In genomic region chr1:12480748-12481362, GRCh38 we compare ENCODE assay signal across 8 cellular contexts.
DNase-seq lines count a peak whose midpoint lies in the region; ATAC-seq and TF ChIP-seq lines count a peak whose summit lies in the region.

No MANE protein-coding gene starts in this region.

- H3K36me3 ChIP-seq in DOHH2 (ENCODE audit: control insufficient read depth, low read length) (no peaks in the 10 kb centered on the region), suprapubic skin (peaks cover 4% of the 10 kb centered on the region)

- H3K36me3 Mint-ChIP-seq in activated T-helper 2 cell treated with anti-CD3 and anti-CD28 coated beads, Interferon-gamma antibody, Interleukin-2, Interleukin-4, amounts not matched to agents 10 μg/mL and 5 μg/mL and 100 μg/mL, durations not matched to agents 14 hours and 24 hours and 36 hours (ENCODE audit: low read depth), result peaks cover 58% of the 10 kb centered on the region
- H3K36me3 Mint-ChIP-seq in immature natural killer cell, result peaks cover 7 to 28% (median 14%) of the 10 kb centered on the region in 3 donors

- H3K27me3 ChIP-seq in DOHH2 (ENCODE audit: control insufficient read depth, low read length) (no peaks in the 10 kb centered on the region), suprapubic skin (no peaks in the 10 kb centered on the region)

- POLR2A ChIA-PET in HEK293T (lab: Yijun Ruan, JAX), result interaction anchor here (1.1 kb wide), 1 partner anchor 138 kb away, joined by 4 read pairs; no protein-coding TSS in a partner anchor

- H3K4me3 ChIP-seq in DOHH2 (ENCODE audit: low read length) (no peak overlapping the region), suprapubic skin (no peak overlapping the region)

- intact Hi-C loops in activated T-helper 2 cell treated with anti-CD3 and anti-CD28 coated beads, Interferon-gamma antibody, Interleukin-2, Interleukin-4, amounts not matched to agents 10 μg/mL and 5 μg/mL and 100 μg/mL, durations not matched to agents 14 hours and 24 hours and 36 hours (cut with micrococcal nuclease), result no loop called here

- H3K27ac ChIP-seq in DOHH2 (ENCODE audit: low read depth, low read length) (no peak overlapping the region), suprapubic skin (peak overlapping the region; percentile 45)

- no peaks in the 10 kb centered on the region for H3F3A ChIP-seq in DOHH2 (ENCODE audit: control insufficient read depth, insufficient read depth)

- no peaks in the 10 kb centered on the region for H3K27me3 Mint-ChIP-seq in activated T-helper 2 cell treated with anti-CD3 and anti-CD28 coated beads, Interferon-gamma antibody, Interleukin-2, Interleukin-4, amounts not matched to agents 10 μg/mL and 5 μg/mL and 100 μg/mL, durations not matched to agents 14 hours and 24 hours and 36 hours (ENCODE audit: low read depth)
- peaks cover 0 to 3% (median 0%) of the 10 kb centered on the region in 3 donors for H3K27me3 Mint-ChIP-seq in immature natural killer cell (ENCODE audit: low read depth in 3 of 3)

- no peaks in the 10 kb centered on the region for H3K79me2 ChIP-seq in DOHH2 (ENCODE audit: control insufficient read depth, low read length)

- no peaks in the 10 kb centered on the region for H4K20me1 ChIP-seq in DOHH2 (ENCODE audit: control insufficient read depth, insufficient read depth, low read depth, low read length)

- TF ChIP-seq EP300 in suprapubic skin (IDR thresholded peaks at IDR 0.05), result no peak

- H3K4me3 Mint-ChIP-seq in activated T-helper 2 cell treated with anti-CD3 and anti-CD28 coated beads, Interferon-gamma antibody, Interleukin-2, Interleukin-4, amounts not matched to agents 10 μg/mL and 5 μg/mL and 100 μg/mL, durations not matched to agents 14 hours and 24 hours and 36 hours (ENCODE audit: low read depth), result no peak overlapping the region
- H3K4me3 Mint-ChIP-seq in immature natural killer cell, result peak overlapping the region in 2 of 5 donors; percentile 9 to 27

- H3K9me3 ChIP-seq in DOHH2 (ENCODE audit: control insufficient read depth, insufficient read depth, low read length) (no peaks in the 10 kb centered on the region), suprapubic skin (no peaks in the 10 kb centered on the region)

- peak; percentile 98 for DNase-seq in M059J (ENCODE audit: low read depth)
- DNase-seq in activated T-helper 2 cell treated with anti-CD3 and anti-CD28 coated beads, Interferon-gamma antibody, Interleukin-2, Interleukin-4, amounts not matched to agents 10 μg/mL and 5 μg/mL and 100 μg/mL, durations not matched to agents 14 hours and 24 hours and 36 hours (ENCODE audit: low spot score), result no peak
- no peak for DNase-seq in immature natural killer cell
- DNase-seq in suprapubic skin (ENCODE audit: low spot score in 2 of 2), result no peak
- no peak for DNase-seq in HEK293T (ENCODE audit: extremely low spot score)
- DNase-seq in DMS 273 treated with DMSO at 0.1 percent for 48 hours (lab: John Stamatoyannopoulos, UW), result no peak

- TF ChIP-seq CTCF in DOHH2 (IDR thresholded peaks at IDR 0.05; ENCODE audit: low read depth, low read length, poor library complexity, severe bottlenecking), result no peak
- no peak for TF ChIP-seq CTCF in suprapubic skin (IDR thresholded peaks at IDR 0.05)

- H3K27ac Mint-ChIP-seq in activated T-helper 2 cell treated with anti-CD3 and anti-CD28 coated beads, Interferon-gamma antibody, Interleukin-2, Interleukin-4, amounts not matched to agents 10 μg/mL and 5 μg/mL and 100 μg/mL, durations not matched to agents 14 hours and 24 hours and 36 hours, result peak overlapping the region; percentile 87
- peak overlapping the region; percentile 27 to 93 (median 81) for H3K27ac Mint-ChIP-seq in immature natural killer cell

- CTCF ChIA-PET in HEK293T (lab: Yijun Ruan, JAX), result no interaction called here

- no peaks in the 10 kb centered on the region for H3K9me2 ChIP-seq in DOHH2 (replicated peaks; ENCODE audit: control insufficient read depth, low read length)

- peaks cover 20% of the 10 kb centered on the region for H3K4me1 ChIP-seq in DOHH2 (ENCODE audit: control insufficient read depth, low read length)
- peaks cover 66% of the 10 kb centered on the region for H3K4me1 ChIP-seq in suprapubic skin

- WGBS in suprapubic skin, result 61% methylated on average over 4 of the region's 5 CpGs

- ATAC-seq in HG03439 (IDR thresholded peaks at IDR 0.05; ENCODE audit: unreplicated experiment), result no peak

- TF ChIP-seq POLR2A in suprapubic skin (IDR thresholded peaks at IDR 0.05), result no peak

- H3K4me2 ChIP-seq in DOHH2 (ENCODE audit: low read length), result peak overlapping the region; percentile 40; the same call in 1 of the 2 replicates

- no peaks in the 10 kb centered on the region for H3K9me3 Mint-ChIP-seq in activated T-helper 2 cell treated with anti-CD3 and anti-CD28 coated beads, Interferon-gamma antibody, Interleukin-2, Interleukin-4, amounts not matched to agents 10 μg/mL and 5 μg/mL and 100 μg/mL, durations not matched to agents 14 hours and 24 hours and 36 hours
- no peaks in the 10 kb centered on the region for H3K9me3 Mint-ChIP-seq in immature natural killer cell

- peaks cover 58% of the 10 kb centered on the region for H3K4me1 Mint-ChIP-seq in activated T-helper 2 cell treated with anti-CD3 and anti-CD28 coated beads, Interferon-gamma antibody, Interleukin-2, Interleukin-4, amounts not matched to agents 10 μg/mL and 5 μg/mL and 100 μg/mL, durations not matched to agents 14 hours and 24 hours and 36 hours (ENCODE audit: low read depth)
- H3K4me1 Mint-ChIP-seq in immature natural killer cell, result peaks cover 63 to 64% of the 10 kb centered on the region in 2 donors

TF ChIP-seq in HEK293T, 16 proteins besides CTCF, POLR2A, EP300 and RAD21:
- TF ChIP-seq TARDBP (IDR thresholded peaks at IDR 0.05) (no peak), SP1 (IDR thresholded peaks at IDR 0.05) (no peak), SUZ12 (IDR thresholded peaks at IDR 0.05) (no peak), LEF1 (IDR thresholded peaks at IDR 0.05; ENCODE audit: borderline replicate concordance) (no peak)
- TF ChIP-seq, protein P1, sequence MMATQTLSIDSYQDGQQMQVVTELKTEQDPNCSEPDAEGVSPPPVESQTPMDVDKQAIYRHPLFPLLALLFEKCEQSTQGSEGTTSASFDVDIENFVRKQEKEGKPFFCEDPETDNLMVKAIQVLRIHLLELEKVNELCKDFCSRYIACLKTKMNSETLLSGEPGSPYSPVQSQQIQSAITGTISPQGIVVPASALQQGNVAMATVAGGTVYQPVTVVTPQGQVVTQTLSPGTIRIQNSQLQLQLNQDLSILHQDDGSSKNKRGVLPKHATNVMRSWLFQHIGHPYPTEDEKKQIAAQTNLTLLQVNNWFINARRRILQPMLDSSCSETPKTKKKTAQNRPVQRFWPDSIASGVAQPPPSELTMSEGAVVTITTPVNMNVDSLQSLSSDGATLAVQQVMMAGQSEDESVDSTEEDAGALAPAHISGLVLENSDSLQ (IDR thresholded peaks at IDR 0.05), result no peak
TF ChIP-seq in HEK293T: peak in this region for 0.
